ENCODE assay signal across 1 cellular context in the genomic region with DNA sequence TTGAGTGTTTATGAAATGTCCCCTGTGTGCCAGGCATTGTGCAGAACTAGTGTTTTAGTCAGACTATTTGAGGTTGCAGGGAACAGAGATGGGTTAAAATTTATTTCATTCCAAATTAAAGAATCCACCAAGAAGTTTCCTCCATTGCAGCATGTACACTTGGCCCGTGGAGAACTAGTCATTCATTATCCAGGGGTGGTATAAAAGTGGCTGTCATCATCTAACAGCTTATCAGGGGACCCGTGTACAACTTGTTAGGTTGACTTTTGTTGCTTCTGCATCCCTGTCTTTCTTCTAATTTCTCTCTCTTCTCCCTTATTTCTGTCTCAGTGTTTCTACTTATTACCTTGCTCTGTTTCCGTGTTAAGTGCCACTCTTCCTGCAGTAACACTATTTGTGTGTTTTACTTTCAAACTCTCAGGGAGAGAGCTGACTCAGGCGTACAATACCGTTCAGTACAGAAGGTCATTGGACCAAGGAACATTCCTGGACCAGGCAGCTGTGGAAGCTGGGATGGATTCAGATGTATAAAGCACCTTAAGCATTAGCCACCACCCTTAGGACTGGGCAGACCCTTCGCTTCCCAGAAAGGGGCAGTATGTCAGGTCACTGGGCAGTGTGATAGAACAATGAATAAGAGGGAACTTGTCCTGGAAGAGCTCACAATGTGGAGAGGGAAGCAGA.
TF ChIP-seq lines count a peak whose summit lies in the region.

No MANE protein-coding gene starts in this region.

TF ChIP-seq in endothelial cell of umbilical vein, 7 proteins besides CTCF, POLR2A, EP300 and RAD21:
- no peak for TF ChIP-seq POLR2AphosphoS5 (IDR thresholded peaks at IDR 0.05; ENCODE audit: insufficient read depth, low read depth, low read length)
- TF ChIP-seq MYC (IDR thresholded peaks at IDR 0.05; ENCODE audit: low read depth, low read length) = no peak
- no peak for TF ChIP-seq FOS (IDR thresholded peaks at IDR 0.05; ENCODE audit: borderline replicate concordance, insufficient read depth, low read length)
- TF ChIP-seq, protein P1, sequence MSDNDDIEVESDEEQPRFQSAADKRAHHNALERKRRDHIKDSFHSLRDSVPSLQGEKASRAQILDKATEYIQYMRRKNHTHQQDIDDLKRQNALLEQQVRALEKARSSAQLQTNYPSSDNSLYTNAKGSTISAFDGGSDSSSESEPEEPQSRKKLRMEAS (IDR thresholded peaks at IDR 0.05; ENCODE audit: insufficient read depth, insufficient read length) = no peak
- TF ChIP-seq JUN (IDR thresholded peaks at IDR 0.05; ENCODE audit: borderline replicate concordance, insufficient read depth, insufficient read length, low read depth) = no peak
- TF ChIP-seq EZH2 (IDR thresholded peaks at IDR 0.05; ENCODE audit: borderline replicate concordance, low read depth, low read length, severe bottlenecking) = no peak
- TF ChIP-seq GATA2 (IDR thresholded peaks at IDR 0.05; ENCODE audit: insufficient read depth, insufficient read length, low read depth, low read length) = no peak
TF ChIP-seq in endothelial cell of umbilical vein: peak in this region for 0.
